Comparison of ENCODE assay signal across 1 cellular context in the genomic region with DNA sequence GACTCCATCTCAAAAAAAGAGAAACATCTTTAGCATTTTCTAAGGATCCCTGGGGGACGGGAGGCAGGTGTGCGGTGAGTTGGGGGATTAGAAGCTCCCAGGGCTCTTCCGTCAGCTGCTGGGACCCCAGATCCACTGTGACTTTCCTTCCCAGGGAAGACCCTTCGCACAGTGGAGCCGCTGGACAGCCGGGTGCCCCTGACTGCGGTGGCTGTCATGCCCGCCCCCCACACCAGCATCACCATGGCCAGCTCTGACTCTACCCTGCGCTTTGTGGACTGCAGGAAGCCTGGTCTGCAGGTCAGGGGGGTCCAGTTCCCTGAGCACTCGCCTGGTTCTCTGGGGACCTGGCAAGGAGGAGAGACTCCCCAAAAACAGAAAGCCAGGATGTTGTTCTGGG.
TF ChIP-seq lines count a peak whose summit lies in the region.

No MANE protein-coding gene starts in this region.

TF ChIP-seq in HepG2, 621 proteins besides CTCF, POLR2A, EP300 and RAD21:
- TF ChIP-seq NONO (IDR thresholded peaks at IDR 0.05) (no peak), NONO (CRISPR knock-in tag; conservative IDR thresholded peaks at IDR 0.05) (0 out of 2 replicates have a peak, but pooled peaks have one; percentile 6), ZBTB38 (CRISPR knock-in tag; IDR thresholded peaks at IDR 0.05) (peak; percentile 40; the same call in 1 of the 2 replicates), FOXO1 (CRISPR knock-in tag; IDR thresholded peaks at IDR 0.05) (no peak), ZNF225 (CRISPR knock-in tag; IDR thresholded peaks at IDR 0.05) (0 out of 2 replicates have a peak, but pooled peaks have one; percentile 5), POGZ (CRISPR knock-in tag; IDR thresholded peaks at IDR 0.05) (0 out of 2 replicates have a peak, but pooled peaks have one; percentile 29), ZNF317 (CRISPR knock-in tag; IDR thresholded peaks at IDR 0.05) (0 out of 2 replicates have a peak, but pooled peaks have one; percentile 13), ZNF589 (CRISPR knock-in tag; conservative IDR thresholded peaks at IDR 0.05) (no peak), LCORL (IDR thresholded peaks at IDR 0.05) (no peak), LCORL (CRISPR knock-in tag; IDR thresholded peaks at IDR 0.05) (0 out of 2 replicates have a peak, but pooled peaks have one; percentile 1), SP1 (IDR thresholded peaks at IDR 0.05) (no peak), SP1 (CRISPR knock-in tag; IDR thresholded peaks at IDR 0.05) (no peak), ZNF430 (CRISPR knock-in tag; IDR thresholded peaks at IDR 0.05) (peak; percentile 22; the same call in 1 of the 2 replicates), ZNF572 (CRISPR knock-in tag; IDR thresholded peaks at IDR 0.05) (0 out of 2 replicates have a peak, but pooled peaks have one; percentile 40), HOXA9 (CRISPR knock-in tag; IDR thresholded peaks at IDR 0.05; ENCODE audit: borderline replicate concordance) (0 out of 2 replicates have a peak, but pooled peaks have one; percentile 8)
- TF ChIP-seq, protein P1, sequence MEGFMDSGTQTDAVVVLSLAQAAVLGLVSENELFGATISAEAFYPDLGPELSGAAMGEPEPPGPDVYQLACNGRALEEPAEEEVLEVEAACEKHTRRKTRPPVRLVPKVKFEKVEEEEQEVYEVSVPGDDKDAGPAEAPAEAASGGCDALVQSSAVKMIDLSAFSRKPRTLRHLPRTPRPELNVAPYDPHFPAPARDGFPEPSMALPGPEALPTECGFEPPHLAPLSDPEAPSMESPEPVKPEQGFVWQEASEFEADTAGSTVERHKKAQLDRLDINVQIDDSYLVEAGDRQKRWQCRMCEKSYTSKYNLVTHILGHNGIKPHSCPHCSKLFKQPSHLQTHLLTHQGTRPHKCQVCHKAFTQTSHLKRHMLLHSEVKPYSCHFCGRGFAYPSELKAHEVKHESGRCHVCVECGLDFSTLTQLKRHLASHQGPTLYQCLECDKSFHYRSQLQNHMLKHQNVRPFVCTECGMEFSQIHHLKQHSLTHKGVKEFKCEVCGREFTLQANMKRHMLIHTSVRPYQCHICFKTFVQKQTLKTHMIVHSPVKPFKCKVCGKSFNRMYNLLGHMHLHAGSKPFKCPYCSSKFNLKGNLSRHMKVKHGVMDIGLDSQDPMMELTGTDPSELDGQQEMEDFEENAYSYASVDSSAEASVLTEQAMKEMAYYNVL (CRISPR knock-in tag; IDR thresholded peaks at IDR 0.05; ENCODE audit: borderline replicate concordance) = 0 out of 2 replicates have a peak, but pooled peaks have one; percentile 22
- TF ChIP-seq, protein P2, sequence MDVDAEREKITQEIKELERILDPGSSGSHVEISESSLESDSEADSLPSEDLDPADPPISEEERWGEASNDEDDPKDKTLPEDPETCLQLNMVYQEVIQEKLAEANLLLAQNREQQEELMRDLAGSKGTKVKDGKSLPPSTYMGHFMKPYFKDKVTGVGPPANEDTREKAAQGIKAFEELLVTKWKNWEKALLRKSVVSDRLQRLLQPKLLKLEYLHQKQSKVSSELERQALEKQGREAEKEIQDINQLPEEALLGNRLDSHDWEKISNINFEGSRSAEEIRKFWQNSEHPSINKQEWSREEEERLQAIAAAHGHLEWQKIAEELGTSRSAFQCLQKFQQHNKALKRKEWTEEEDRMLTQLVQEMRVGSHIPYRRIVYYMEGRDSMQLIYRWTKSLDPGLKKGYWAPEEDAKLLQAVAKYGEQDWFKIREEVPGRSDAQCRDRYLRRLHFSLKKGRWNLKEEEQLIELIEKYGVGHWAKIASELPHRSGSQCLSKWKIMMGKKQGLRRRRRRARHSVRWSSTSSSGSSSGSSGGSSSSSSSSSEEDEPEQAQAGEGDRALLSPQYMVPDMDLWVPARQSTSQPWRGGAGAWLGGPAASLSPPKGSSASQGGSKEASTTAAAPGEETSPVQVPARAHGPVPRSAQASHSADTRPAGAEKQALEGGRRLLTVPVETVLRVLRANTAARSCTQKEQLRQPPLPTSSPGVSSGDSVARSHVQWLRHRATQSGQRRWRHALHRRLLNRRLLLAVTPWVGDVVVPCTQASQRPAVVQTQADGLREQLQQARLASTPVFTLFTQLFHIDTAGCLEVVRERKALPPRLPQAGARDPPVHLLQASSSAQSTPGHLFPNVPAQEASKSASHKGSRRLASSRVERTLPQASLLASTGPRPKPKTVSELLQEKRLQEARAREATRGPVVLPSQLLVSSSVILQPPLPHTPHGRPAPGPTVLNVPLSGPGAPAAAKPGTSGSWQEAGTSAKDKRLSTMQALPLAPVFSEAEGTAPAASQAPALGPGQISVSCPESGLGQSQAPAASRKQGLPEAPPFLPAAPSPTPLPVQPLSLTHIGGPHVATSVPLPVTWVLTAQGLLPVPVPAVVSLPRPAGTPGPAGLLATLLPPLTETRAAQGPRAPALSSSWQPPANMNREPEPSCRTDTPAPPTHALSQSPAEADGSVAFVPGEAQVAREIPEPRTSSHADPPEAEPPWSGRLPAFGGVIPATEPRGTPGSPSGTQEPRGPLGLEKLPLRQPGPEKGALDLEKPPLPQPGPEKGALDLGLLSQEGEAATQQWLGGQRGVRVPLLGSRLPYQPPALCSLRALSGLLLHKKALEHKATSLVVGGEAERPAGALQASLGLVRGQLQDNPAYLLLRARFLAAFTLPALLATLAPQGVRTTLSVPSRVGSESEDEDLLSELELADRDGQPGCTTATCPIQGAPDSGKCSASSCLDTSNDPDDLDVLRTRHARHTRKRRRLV (CRISPR knock-in tag; IDR thresholded peaks at IDR 0.05) = 0 out of 2 replicates have a peak, but pooled peaks have one; percentile 33
